Comparison of ENCODE assay signal across 1 cellular context in the genomic region with DNA sequence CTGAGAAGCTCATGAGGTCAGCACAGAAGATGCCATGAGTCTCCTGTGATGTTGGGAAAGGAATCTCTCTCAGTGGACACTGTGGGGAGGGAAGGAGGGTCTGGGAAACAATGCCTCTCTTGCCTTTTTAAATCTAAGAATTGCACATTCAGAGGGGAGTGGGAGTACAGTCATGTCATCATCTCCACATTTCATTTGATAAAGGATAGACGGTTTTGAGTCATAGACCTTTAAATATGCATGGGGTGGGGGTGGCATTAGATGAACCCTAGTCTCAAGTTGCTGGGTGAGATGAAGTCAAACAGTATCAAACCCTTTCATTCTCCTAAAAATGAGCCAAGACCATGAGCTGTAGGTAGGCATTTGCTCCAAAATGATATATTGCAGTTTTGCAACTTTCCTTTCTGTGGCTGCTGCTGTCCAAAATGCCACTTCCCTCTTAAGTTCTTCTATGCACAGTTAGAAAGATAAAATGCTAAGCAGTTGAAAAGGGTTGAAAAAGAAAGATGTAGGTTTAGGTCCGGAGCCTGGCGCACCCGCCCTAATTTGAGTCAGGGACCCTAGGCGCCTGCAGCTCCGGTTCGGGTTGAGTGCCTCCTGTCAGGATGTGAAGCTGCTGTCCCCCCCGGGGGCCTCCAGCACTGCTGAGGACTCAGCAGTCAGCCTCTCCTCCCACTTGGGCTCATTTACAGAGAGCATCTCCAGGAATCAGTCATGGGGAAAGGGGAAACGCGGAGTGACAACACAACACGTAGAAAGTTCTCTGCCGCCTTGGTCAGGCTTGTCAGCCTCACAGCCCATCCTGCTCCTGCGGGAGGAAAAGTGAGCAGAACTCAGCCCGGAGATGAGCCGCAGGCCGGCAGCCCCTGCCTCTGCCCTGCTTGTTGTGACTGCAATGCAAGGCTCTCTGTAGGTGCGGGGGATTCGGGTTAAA.
TF ChIP-seq lines count a peak whose summit lies in the region.

No MANE protein-coding gene starts in this region.

TF ChIP-seq in IMR-90, 13 proteins besides CTCF, POLR2A, EP300 and RAD21 (continued from another document):
- TF ChIP-seq, protein P1, sequence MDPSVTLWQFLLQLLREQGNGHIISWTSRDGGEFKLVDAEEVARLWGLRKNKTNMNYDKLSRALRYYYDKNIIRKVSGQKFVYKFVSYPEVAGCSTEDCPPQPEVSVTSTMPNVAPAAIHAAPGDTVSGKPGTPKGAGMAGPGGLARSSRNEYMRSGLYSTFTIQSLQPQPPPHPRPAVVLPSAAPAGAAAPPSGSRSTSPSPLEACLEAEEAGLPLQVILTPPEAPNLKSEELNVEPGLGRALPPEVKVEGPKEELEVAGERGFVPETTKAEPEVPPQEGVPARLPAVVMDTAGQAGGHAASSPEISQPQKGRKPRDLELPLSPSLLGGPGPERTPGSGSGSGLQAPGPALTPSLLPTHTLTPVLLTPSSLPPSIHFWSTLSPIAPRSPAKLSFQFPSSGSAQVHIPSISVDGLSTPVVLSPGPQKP (IDR thresholded peaks at IDR 0.05; ENCODE audit: borderline replicate concordance, low read depth, low read length) = no peak
- TF ChIP-seq CHD1 (IDR thresholded peaks at IDR 0.05; ENCODE audit: low read depth, low read length) = no peak
- no peak for TF ChIP-seq SMC3 (IDR thresholded peaks at IDR 0.05; ENCODE audit: low read depth, low read length)
- TF ChIP-seq NFE2L2 (IDR thresholded peaks at IDR 0.05; ENCODE audit: low read depth, low read length) = no peak
- TF ChIP-seq CEBPB (IDR thresholded peaks at IDR 0.05; ENCODE audit: low read depth, low read length) = no peak
- no peak for TF ChIP-seq MAZ (IDR thresholded peaks at IDR 0.05; ENCODE audit: borderline replicate concordance, low read depth, low read length)
- no peak for TF ChIP-seq FOS (IDR thresholded peaks at IDR 0.05; ENCODE audit: low read depth, low read length)
TF ChIP-seq in IMR-90: peak in this region for 0.
